ENCODE assay signal across 10 cellular contexts in genomic region chr12:56271031-56271430, GRCh38. TPM values are rescaled to one million over a fixed set of nuclear protein-coding genes. Genes with fewer than 3 reads are reported as not detected.
DNase-seq lines count a peak whose midpoint lies in the region; ATAC-seq and TF ChIP-seq lines count a peak whose summit lies in the region.
"Had no signal": no experiment of that assay in that cellular context is flagged by ENCODE, and none has a peak within 500 bp of the region (broad histone marks: within the 10 kb centered on the region; RNA-seq: fewer than 3 reads in every experiment).

No MANE protein-coding gene starts in this region.

- DNase-seq in A172 (ENCODE audit: low spot score) (peak; percentile 39), GM12865 (ENCODE audit: low read depth) (peak; percentile 26), RWPE2 (ENCODE audit: low spot score) (no peak), heart right ventricle (peak in 1 of 2 donors; percentile 21), glutamatergic neuron (no peak)
- DNase-seq in activated T-cell treated with anti-CD3 and anti-CD28 coated beads, Interleukin-2, amount 50 U/mL, for 1 hour: no peak

- H3K9me3 Mint-ChIP-seq in glutamatergic neuron (ENCODE audit: unreplicated experiment): peaks cover 2% of the 10 kb centered on the region

- no peaks in the 10 kb centered on the region for H3K36me3 Mint-ChIP-seq in glutamatergic neuron (ENCODE audit: unreplicated experiment)

- peaks cover 7% of the 10 kb centered on the region for H3K27me3 Mint-ChIP-seq in glutamatergic neuron (ENCODE audit: unreplicated experiment)

- no peak overlapping the region for H3K4me3 Mint-ChIP-seq in glutamatergic neuron (ENCODE audit: unreplicated experiment)

- intact Hi-C loops in heart right ventricle (cut with DNase I): no loop called here

- H3K4me3 ChIP-seq in GM12865 (ENCODE audit: low read depth, low read length) (no peak overlapping the region), RWPE2 (ENCODE audit: severe bottlenecking) (no peak overlapping the region), heart right ventricle (no peak overlapping the region)
- H3K4me3 ChIP-seq: lung had no signal

- H3K36me3 ChIP-seq in RWPE2 (ENCODE audit: low read depth): peaks cover 46% of the 10 kb centered on the region
- peaks cover 3 to 76% (median 46%) of the 10 kb centered on the region in 9 donors for H3K36me3 ChIP-seq in heart right ventricle

- no peaks in the 10 kb centered on the region for H3K27me3 ChIP-seq in RWPE2 (ENCODE audit: insufficient read depth, poor library complexity, severe bottlenecking)
- no peaks in the 10 kb centered on the region for H3K27me3 ChIP-seq in heart right ventricle

- TF ChIP-seq CTCF in GM12865 (IDR thresholded peaks at IDR 0.05; ENCODE audit: insufficient read depth, low read depth, low read length, missing control alignments) (peak; percentile 25), RWPE2 (IDR thresholded peaks at IDR 0.05; ENCODE audit: poor library complexity, severe bottlenecking) (peak; percentile 58), heart right ventricle (IDR thresholded peaks at IDR 0.05) (peak in 6 of 9 donors; percentile 13 to 56 (median 45)), glutamatergic neuron (IDR thresholded peaks at IDR 0.05; ENCODE audit: partially characterized antibody, unreplicated experiment) (no peak)

- no peak overlapping the region for H3K27ac Mint-ChIP-seq in glutamatergic neuron (ENCODE audit: unreplicated experiment)

- H3K9me3 ChIP-seq in RWPE2 (ENCODE audit: severe bottlenecking) (no peaks in the 10 kb centered on the region), heart right ventricle (no peaks in the 10 kb centered on the region)

- peaks cover 5% of the 10 kb centered on the region for H3K4me1 Mint-ChIP-seq in glutamatergic neuron (ENCODE audit: low read depth, unreplicated experiment)

- H3K4me1 ChIP-seq in RWPE2 (ENCODE audit: insufficient read depth, poor library complexity, severe bottlenecking): no peaks in the 10 kb centered on the region
- H3K4me1 ChIP-seq in heart right ventricle: peaks cover 12 to 57% (median 28%) of the 10 kb centered on the region in 9 donors

- H3K27ac ChIP-seq in RWPE2 (ENCODE audit: poor library complexity, severe bottlenecking): no peak overlapping the region
- peak overlapping the region; percentile 45 to 98 (median 84) for H3K27ac ChIP-seq in heart right ventricle

- 0 to 18% methylated on average over 1 of the region's 1 CpG for WGBS in heart right ventricle, 2 donors

- peak; percentile 40; the same call in 1 of the 3 replicates for ATAC-seq in RWPE2 (ENCODE audit: low read depth)
- peak; percentile 6 to 78 (median 52) for ATAC-seq in heart right ventricle
- ATAC-seq in GM19463 (IDR thresholded peaks at IDR 0.05; ENCODE audit: unreplicated experiment): no peak
- ATAC-seq in GM21526 (IDR thresholded peaks at IDR 0.05; ENCODE audit: low FRiP score, unreplicated experiment): no peak

RNA-seq across cellular contexts. Expression of gene COQ10A, which starts 4.3 kb away (rescaled TPM):
- 21.5 and 34.6 TPM in 2 replicates for total RNA-seq in A172 (2014; rRNA removed; shearing (Covaris generic))
- total RNA-seq in heart right ventricle: 100 to 1,000 TPM in 9 of 10 donors, 10 to 100 TPM in 1; 55.5 to 258 (median 147) TPM
- 100 to 1,000 TPM; 101 to 245 TPM for polyA plus RNA-seq in heart right ventricle
- 18.9 TPM for total RNA-seq in glutamatergic neuron (ENCODE audit: unreplicated experiment)

RNA-seq across cellular contexts. Expression of gene ANKRD52, which starts 12.8 kb away (rescaled TPM):
- 33.4 and 34.0 TPM in 2 replicates for total RNA-seq in A172 (2014; rRNA removed; shearing (Covaris generic))
- total RNA-seq in heart right ventricle: 10 to 100 TPM; 22.2 to 30.9 (median 26.5) TPM
- polyA plus RNA-seq in heart right ventricle: 10 to 100 TPM; 10.2 to 10.8 TPM
- 49.1 TPM for total RNA-seq in glutamatergic neuron (ENCODE audit: unreplicated experiment)

RNA-seq across cellular contexts. Expression of gene CS, which starts 29.1 kb away (rescaled TPM):
- total RNA-seq in A172 (2014; rRNA removed; shearing (Covaris generic)): 135 and 142 TPM in 2 replicates
- 100 to 1,000 TPM; 601 to 991 (median 877) TPM for total RNA-seq in heart right ventricle
- polyA plus RNA-seq in heart right ventricle: 100 to 1,000 TPM; 154 to 192 TPM
- total RNA-seq in glutamatergic neuron (ENCODE audit: unreplicated experiment): 257 TPM

RNA-seq across cellular contexts. Expression of gene SLC39A5, which starts 41.2 kb away (rescaled TPM):
- not detected in 2 replicates for total RNA-seq in A172 (2014; rRNA removed; shearing (Covaris generic))
- total RNA-seq in heart right ventricle: not detected
- under 1 TPM; 0.20 to 0.59 TPM for polyA plus RNA-seq in heart right ventricle
- 0.61 TPM for total RNA-seq in glutamatergic neuron (ENCODE audit: unreplicated experiment)
- total RNA-seq: urinary bladder had no signal

RNA-seq across cellular contexts. Expression of gene CNPY2, which starts 44.8 kb away (rescaled TPM):
- total RNA-seq in A172 (2014; rRNA removed; shearing (Covaris generic)): 109 and 126 TPM in 2 replicates
- total RNA-seq in heart right ventricle (10 to 100 TPM; 22.3 to 51.0 (median 38.7) TPM), glutamatergic neuron (ENCODE audit: unreplicated experiment) (141 TPM)
- 10 to 100 TPM; 76.2 to 88.2 TPM for polyA plus RNA-seq in heart right ventricle

Comparison
In these comparisons a context has a peak if more than half of its experiments do, and no peak if none do; other contexts are left out.
1. DNase-seq: peak in A172 (single experiment) and GM12865 (single experiment); none in RWPE2 (single experiment), glutamatergic neuron (single experiment) and activated T-cell treated with anti-CD3 and anti-CD28 coated beads, Interleukin-2, amount 50 U/mL, for 1 hour (single experiment).
2. ATAC-seq: peak in RWPE2 (single experiment) and heart right ventricle (8 of 8); none in GM19463 (single experiment) and GM21526 (single experiment).